ENCODE assay signal across 14 cellular contexts in genomic region chr1:7717769-7718368, GRCh38. TPM values are rescaled to one million over a fixed set of nuclear protein-coding genes. Genes with fewer than 3 reads are reported as not detected.
DNase-seq lines count a peak whose midpoint lies in the region; ATAC-seq, FAIRE-seq and TF ChIP-seq lines count a peak whose summit lies in the region.
"Had no signal": no experiment of that assay in that cellular context is flagged by ENCODE, and none has a peak within 500 bp of the region (broad histone marks: within the 10 kb centered on the region; RNA-seq: fewer than 3 reads in every experiment).

No MANE protein-coding gene starts in this region.

- WGBS in prostate gland, result 75% methylated on average over 21 of the region's 21 CpGs

- DNase-seq in DMS53 treated with DMSO at 0.1 percent for 48 hours (lab: John Stamatoyannopoulos, UW; ENCODE audit: unreplicated experiment) (peak; percentile 62), LNCaP clone FGC (ENCODE audit: low read depth) (peak; percentile 18), bronchial epithelial cell (ENCODE audit: low read depth) (peak; percentile 12), NCI-H524 (lab: John Stamatoyannopoulos, UW) (no peak), prostate gland (ENCODE audit: low spot score) (no peak)
- DNase-seq in activated CD8-positive, alpha-beta memory T cell treated with anti-CD3 and anti-CD28 coated beads, Interleukin-2, amount 50 U/mL, for 48 hours, result no peak
- DNase-seq: Caco-2; CD8-positive, alpha-beta memory T cell; IMR-90; KG1 had no signal

- ATAC-seq in GM18868 (IDR thresholded peaks at IDR 0.05; ENCODE audit: unreplicated experiment), result no peak
- ATAC-seq: GM12878, HCT116 had no signal

- TF ChIP-seq CTCF in LNCaP clone FGC (IDR thresholded peaks at IDR 0.05; ENCODE audit: control insufficient read depth, extremely low read depth, insufficient read depth), result no peak
- TF ChIP-seq CTCF in bronchial epithelial cell (IDR thresholded peaks at IDR 0.05; ENCODE audit: insufficient read depth, low read length, severe bottlenecking), result no peak
- TF ChIP-seq CTCF in prostate gland (IDR thresholded peaks at IDR 0.05), result no peak

- intact Hi-C loops in prostate gland (cut with DNase I), result no loop called here

- no peak for TF ChIP-seq POLR2A in prostate gland (IDR thresholded peaks at IDR 0.05)

- no peak overlapping the region for H3K4me3 ChIP-seq in LNCaP clone FGC (ENCODE audit: low read depth, low read length)
- no peak overlapping the region for H3K4me3 ChIP-seq in bronchial epithelial cell (ENCODE audit: low read depth, low read length)
- no peak overlapping the region for H3K4me3 ChIP-seq in prostate gland
- H3K4me3 ChIP-seq: GM12878 had no signal

- no peaks in the 10 kb centered on the region for H3K9me3 ChIP-seq in prostate gland
- H3K9me3 ChIP-seq: Caco-2 had no signal

- H3K4me1 ChIP-seq in prostate gland (replicated peaks), result no peaks in the 10 kb centered on the region

- H3K27me3 ChIP-seq in bronchial epithelial cell (ENCODE audit: control insufficient read depth, insufficient read depth, low read length) (peaks cover 1% of the 10 kb centered on the region), prostate gland (replicated peaks; ENCODE audit: insufficient read depth) (no peaks in the 10 kb centered on the region)

- H3K36me3 ChIP-seq in bronchial epithelial cell (ENCODE audit: control insufficient read depth, insufficient read depth, low read length), result no peaks in the 10 kb centered on the region
- H3K36me3 ChIP-seq in prostate gland, result no peaks in the 10 kb centered on the region

- peak; percentile 18 for FAIRE-seq in bronchial epithelial cell (lab: Jason Lieb, UNC)
- FAIRE-seq: GM12878, H54 had no signal

- H3K27ac ChIP-seq in prostate gland, result no peak overlapping the region

RNA-seq across cellular contexts. Expression of gene VAMP3, which starts 53.2 kb away (rescaled TPM):
- total RNA-seq in bronchial epithelial cell, result 50.2 and 51.3 TPM in 2 replicates
- 10 to 100 TPM; 85.2 to 95.1 TPM for total RNA-seq in prostate gland

Comparison
In these comparisons a context has a peak if more than half of its experiments do, and no peak if none do; other contexts are left out.
1. DNase-seq: peak in DMS53 treated with DMSO at 0.1 percent for 48 hours (single experiment), LNCaP clone FGC (single experiment) and bronchial epithelial cell (single experiment); none in NCI-H524 (0 of 2), prostate gland (single experiment) and activated CD8-positive, alpha-beta memory T cell treated with anti-CD3 and anti-CD28 coated beads, Interleukin-2, amount 50 U/mL, for 48 hours (single experiment).